Comparison of ENCODE assay signal across 8 cellular contexts in genomic region chr4:141636771-141637460, GRCh38. TPM values are rescaled to one million over a fixed set of nuclear protein-coding genes. Genes with fewer than 3 reads are reported as not detected.
A peak's percentile ranks its signal among the peaks of the same experiment; 100 is the strongest.
DNase-seq lines count a peak whose midpoint lies in the region; ATAC-seq, FAIRE-seq and TF ChIP-seq lines count a peak whose summit lies in the region.

No MANE protein-coding gene starts in this region.

- H3K4me1 ChIP-seq in heart right ventricle = peaks cover 0 to 41% (median 14%) of the 10 kb centered on the region in 9 donors

- H3K27me3 ChIP-seq in heart right ventricle = peaks cover 0 to 6% (median 0%) of the 10 kb centered on the region in 7 donors

- peak; percentile 32 for DNase-seq in GM12891 (ENCODE audit: insufficient read length, low spot score)
- DNase-seq in HFF-Myc (ENCODE audit: extremely low read depth, low read depth) = no peak
- DNase-seq in LoVo (ENCODE audit: low spot score) = peak; percentile 65
- peak; percentile 24 for DNase-seq in activated naive CD4-positive, alpha-beta T cell treated with anti-CD3 and anti-CD28 coated beads for 36 hours
- DNase-seq in heart right ventricle = peak; percentile 25 to 57
- peak; percentile 84 for DNase-seq in posterior vena cava (ENCODE audit: low spot score)
- DNase-seq in NCI-H2227 treated with DMSO at 0.1 percent for 48 hours (lab: John Stamatoyannopoulos, UW) = no peak

- H3K27ac Mint-ChIP-seq in activated naive CD4-positive, alpha-beta T cell treated with anti-CD3 and anti-CD28 coated beads for 36 hours = no peak overlapping the region

- H3K9me3 ChIP-seq in heart right ventricle = no peaks in the 10 kb centered on the region

- H3K4me3 ChIP-seq in HFF-Myc (replicated peaks; ENCODE audit: low read depth, low read length) = peak overlapping the region; percentile 79
- peak overlapping the region; percentile 61 to 95 (median 90) for H3K4me3 ChIP-seq in heart right ventricle

- 2 to 3% methylated on average over 41 of the region's 41 CpGs for WGBS in heart right ventricle, 2 donors

- CTCF ChIA-PET in activated naive CD4-positive, alpha-beta T cell treated with anti-CD3 and anti-CD28 coated beads for 36 hours (lab: Charles Lee) = interaction anchor here (0.6 kb wide), 1 partner anchor 103 kb away, joined by 3 read pairs; no protein-coding TSS in a partner anchor

- TF ChIP-seq POLR2A in GM12891 (IDR thresholded peaks at IDR 0.05; ENCODE audit: low read depth, low read length) = no peak

- H3K4me3 Mint-ChIP-seq in activated naive CD4-positive, alpha-beta T cell treated with anti-CD3 and anti-CD28 coated beads for 36 hours = peak overlapping the region; percentile 89

- no peak for TF ChIP-seq CTCF in 22Rv1 (IDR thresholded peaks at IDR 0.05)
- TF ChIP-seq CTCF in HFF-Myc (IDR thresholded peaks at IDR 0.05; ENCODE audit: low read depth, low read length, missing control alignments) = no peak
- no peak for TF ChIP-seq CTCF in heart right ventricle (IDR thresholded peaks at IDR 0.05)

- H3K27ac ChIP-seq in 22Rv1 (peak overlapping the region; percentile 51), heart right ventricle (peak overlapping the region; percentile 27 to 92 (median 84))

- H3K4me1 Mint-ChIP-seq in activated naive CD4-positive, alpha-beta T cell treated with anti-CD3 and anti-CD28 coated beads for 36 hours (ENCODE audit: low read depth) = peaks cover 10% of the 10 kb centered on the region

- H3K27me3 Mint-ChIP-seq in activated naive CD4-positive, alpha-beta T cell treated with anti-CD3 and anti-CD28 coated beads for 36 hours (ENCODE audit: low read depth) = peaks cover 9% of the 10 kb centered on the region

- peak; percentile 76 to 94 (median 88) for ATAC-seq in heart right ventricle

- FAIRE-seq in GM12891 (lab: Jason Lieb, UNC) = peak; percentile 69

- no peaks in the 10 kb centered on the region for H3K36me3 ChIP-seq in heart right ventricle

- H3K9me3 Mint-ChIP-seq in activated naive CD4-positive, alpha-beta T cell treated with anti-CD3 and anti-CD28 coated beads for 36 hours = no peaks in the 10 kb centered on the region

- H3K36me3 Mint-ChIP-seq in activated naive CD4-positive, alpha-beta T cell treated with anti-CD3 and anti-CD28 coated beads for 36 hours (ENCODE audit: low read depth) = no peaks in the 10 kb centered on the region

- intact Hi-C loops in activated naive CD4-positive, alpha-beta T cell treated with anti-CD3 and anti-CD28 coated beads for 36 hours (cut with micrococcal nuclease) = loop anchor here (1.0 to 10.0 kb wide), 8 partner anchors 332 to 1876 kb away; partner anchors contain the start of genes INPP4B, SMARCA5, USP38 and ZNF330
- intact Hi-C loops in heart right ventricle (cut with DNase I) = no loop called here
- intact Hi-C loops in posterior vena cava (cut with DNase I) = no loop called here

TF ChIP-seq in GM12891, 5 proteins besides CTCF, POLR2A, EP300 and RAD21:
- TF ChIP-seq POLR2AphosphoS5 (IDR thresholded peaks at IDR 0.05; ENCODE audit: low read depth, low read length) = no peak
- TF ChIP-seq POU2F2 (IDR thresholded peaks at IDR 0.05; ENCODE audit: low read depth, low read length) = no peak
- TF ChIP-seq TAF1 (IDR thresholded peaks at IDR 0.05; ENCODE audit: low read depth, low read length) = no peak; the same call in 1 of the 2 replicates
- TF ChIP-seq PAX5 (IDR thresholded peaks at IDR 0.05; ENCODE audit: insufficient read depth, low read length, severe bottlenecking) = peak; percentile 80
- no peak for TF ChIP-seq SPI1 (IDR thresholded peaks at IDR 0.05; ENCODE audit: low read depth, low read length)

RNA-seq across cellular contexts. Expression of gene IL15, which starts 0.5 kb away (rescaled TPM):
- polyA plus RNA-seq in GM12891 (2012; ENCODE audit: low read depth, missing spikeins) = 7.3 TPM
- total RNA-seq in activated naive CD4-positive, alpha-beta T cell treated with anti-CD3 and anti-CD28 coated beads for 36 hours = under 1 TPM; 0.19 to 0.52 TPM
- total RNA-seq in heart right ventricle (1 to 10 TPM; 1.4 to 9.7 (median 2.0) TPM), posterior vena cava (1 to 10 TPM; 3.7 to 7.1 TPM)
- polyA plus RNA-seq in heart right ventricle = 10 to 100 TPM in 1 of 2 donors, 1 to 10 TPM in 1; 1.6 to 19.6 TPM

Comparison
In these comparisons a context has a peak if more than half of its experiments do, and no peak if none do; other contexts are left out.
1. DNase-seq: peak in GM12891 (single experiment), LoVo (single experiment), activated naive CD4-positive, alpha-beta T cell treated with anti-CD3 and anti-CD28 coated beads for 36 hours (single experiment), heart right ventricle (2 of 2) and posterior vena cava (single experiment); none in HFF-Myc (single experiment) and NCI-H2227 treated with DMSO at 0.1 percent for 48 hours (single experiment).